Comparison of ENCODE assay signal across 8 cellular contexts in the genomic region with DNA sequence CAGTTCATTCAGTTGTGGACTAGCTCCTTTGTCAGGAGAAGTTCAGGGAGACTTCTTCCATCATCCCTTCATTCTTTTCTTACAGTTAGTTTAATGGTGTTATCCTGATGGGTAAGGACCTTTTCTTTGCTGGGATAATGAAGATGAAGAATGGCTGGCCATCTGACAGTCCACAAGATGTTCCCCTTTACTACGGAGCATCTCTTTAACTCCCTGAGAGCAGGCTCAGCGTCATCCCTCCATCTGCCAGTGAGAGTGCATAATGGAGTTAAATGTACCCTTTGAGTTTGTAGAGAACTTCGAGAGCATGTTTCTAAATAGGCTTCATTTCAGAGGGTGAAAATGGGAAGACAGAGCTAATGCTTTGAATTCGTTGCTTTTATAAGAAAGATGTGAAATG. TPM values are rescaled to one million over a fixed set of nuclear protein-coding genes. Genes with fewer than 3 reads are reported as not detected.
DNase-seq lines count a peak whose midpoint lies in the region; ATAC-seq, FAIRE-seq and TF ChIP-seq lines count a peak whose summit lies in the region.

No MANE protein-coding gene starts in this region.

- TF ChIP-seq CTCF in AG10803 (conservative IDR thresholded peaks at IDR 0.05; ENCODE audit: low read length), result no peak

- H3K27ac ChIP-seq in duodenal mucosa (ENCODE audit: low read depth, low read length), result no peak overlapping the region

- peak; percentile 24 for DNase-seq in AG10803 (ENCODE audit: low read depth)
- no peak for DNase-seq in GM12892 (ENCODE audit: insufficient read length)
- DNase-seq in RKO (ENCODE audit: low spot score), result peak; percentile 76
- DNase-seq in naive thymus-derived CD8-positive, alpha-beta T cell, result peak in 1 of 10 donors; percentile 11
- DNase-seq in UCSD-AML1 (lab: John Stamatoyannopoulos, UW; ENCODE audit: unreplicated experiment), result no peak
- no peak for DNase-seq in effector CD8-positive, alpha-beta T cell (lab: John Stamatoyannopoulos, UW)

- peaks cover 0 to 24% (median 5%) of the 10 kb centered on the region in 3 donors for H3K36me3 Mint-ChIP-seq in naive thymus-derived CD8-positive, alpha-beta T cell

- POLR2A ChIA-PET in naive thymus-derived CD8-positive, alpha-beta T cell (lab: Charles Lee), result interaction anchor here (0.8 to 8.6 kb wide), 6 partner anchors 9 to 171 kb away, joined by 3 to 142 read pairs (median 8); a partner anchor contains a TSS

- no peaks in the 10 kb centered on the region for H3K27me3 ChIP-seq in duodenal mucosa (ENCODE audit: control insufficient read depth in 1 of 2, insufficient read depth in 2 of 2, low read length in 2 of 2)

- H3K4me1 ChIP-seq in duodenal mucosa (ENCODE audit: control insufficient read depth in 1 of 2, insufficient read depth in 2 of 2, low read length in 2 of 2), result peaks cover 29% of the 10 kb centered on the region in 2 donors

- H3K4me3 ChIP-seq in AG10803 (ENCODE audit: low read length), result peak overlapping the region; percentile 83
- peak overlapping the region; percentile 90 to 96 for H3K4me3 ChIP-seq in duodenal mucosa (ENCODE audit: low read depth in 1 of 2, low read length in 2 of 2)

- H3K9me3 Mint-ChIP-seq in naive thymus-derived CD8-positive, alpha-beta T cell, result no peaks in the 10 kb centered on the region

- TF ChIP-seq POLR2A in GM12892 (IDR thresholded peaks at IDR 0.05; ENCODE audit: low read depth, low read length), result no peak

- FAIRE-seq in GM12892 (lab: Jason Lieb, UNC), result peak; percentile 88

- peak overlapping the region; percentile 92 to 100 (median 98) for H3K4me3 Mint-ChIP-seq in naive thymus-derived CD8-positive, alpha-beta T cell

- peak overlapping the region; percentile 76 to 99 (median 96) for H3K27ac Mint-ChIP-seq in naive thymus-derived CD8-positive, alpha-beta T cell

- peak overlapping the region; percentile 95 to 96 for H3K9ac ChIP-seq in duodenal mucosa (ENCODE audit: low read depth in 1 of 2, low read length in 2 of 2)

- peaks cover 26 to 56% (median 53%) of the 10 kb centered on the region in 4 donors for H3K4me1 Mint-ChIP-seq in naive thymus-derived CD8-positive, alpha-beta T cell

- H3K27me3 Mint-ChIP-seq in naive thymus-derived CD8-positive, alpha-beta T cell, result no peaks in the 10 kb centered on the region

- H3K36me3 ChIP-seq in duodenal mucosa (ENCODE audit: control insufficient read depth in 1 of 2, insufficient read depth in 2 of 2, low read length in 2 of 2), result peaks cover 0 to 3% of the 10 kb centered on the region in 2 donors

- no peaks in the 10 kb centered on the region for H3K9me3 ChIP-seq in duodenal mucosa (ENCODE audit: control insufficient read depth in 1 of 2, low read length in 2 of 2)

- ATAC-seq in naive thymus-derived CD8-positive, alpha-beta T cell, result no peak
- ATAC-seq in HG03342 (IDR thresholded peaks at IDR 0.05; ENCODE audit: unreplicated experiment), result no peak

RNA-seq across cellular contexts. Expression of a gene that starts 1.6 kb away (rescaled TPM):
- polyA plus RNA-seq in GM12892 (2012; ENCODE audit: missing spikeins), result 24.6 TPM
- 100 to 1,000 TPM; 106 to 116 TPM for total RNA-seq in naive thymus-derived CD8-positive, alpha-beta T cell
- polyA plus RNA-seq in naive thymus-derived CD8-positive, alpha-beta T cell, result 10 to 100 TPM in 1 of 3 donors, 1 to 10 TPM in 2; 8.3 to 20.3 (median 8.5) TPM

Comparison
In these comparisons a context has a peak if more than half of its experiments do, and no peak if none do; other contexts are left out.
1. DNase-seq: peak in AG10803 (single experiment) and RKO (single experiment); none in GM12892 (single experiment), UCSD-AML1 (single experiment) and effector CD8-positive, alpha-beta T cell (single experiment).